In the genomic region with DNA sequence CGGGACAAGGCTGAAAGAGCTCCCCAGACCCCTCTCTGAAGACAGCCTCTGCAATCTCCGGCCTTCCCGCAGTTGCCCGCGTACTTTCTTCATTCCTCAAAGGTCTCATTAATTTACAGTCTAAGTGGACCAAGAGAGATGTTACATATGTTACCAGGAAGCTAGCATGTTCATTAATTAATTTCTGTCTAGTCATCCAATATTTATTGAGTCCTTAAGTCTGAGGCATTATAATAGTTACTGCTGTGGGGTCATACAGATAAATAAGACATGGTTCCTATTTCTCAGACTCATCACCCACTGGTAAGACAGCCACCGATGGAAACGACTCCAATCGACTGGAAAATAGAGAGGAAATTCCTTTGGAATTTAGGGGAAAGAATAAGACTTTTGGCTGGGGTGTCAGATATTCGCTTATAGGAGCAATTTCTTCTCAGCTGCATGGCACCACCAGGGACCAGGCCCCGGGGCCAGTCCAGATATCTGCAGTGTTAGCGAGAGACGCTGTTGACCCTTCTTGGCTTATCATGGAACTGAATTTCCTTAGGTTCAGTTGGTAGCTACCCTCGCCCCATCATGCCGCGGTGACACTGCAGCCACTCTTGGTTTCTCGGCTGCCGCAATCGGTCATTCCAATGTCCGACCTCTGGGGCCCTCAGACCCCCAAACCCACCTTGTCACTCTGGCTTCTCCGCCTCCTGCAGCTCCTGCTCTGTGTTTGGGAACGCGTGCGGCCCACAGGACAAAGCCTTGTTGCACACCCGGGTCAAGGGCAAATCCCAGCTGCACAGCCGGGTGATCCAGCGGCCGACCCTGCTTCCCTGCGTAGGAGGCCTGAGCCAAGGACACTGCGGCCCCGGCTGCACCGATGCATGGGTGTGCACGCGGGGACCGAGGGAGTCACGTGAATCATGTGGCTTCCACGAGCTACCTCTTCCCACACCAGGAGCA, we compare ENCODE assay signal across 18 cellular contexts.
"Had no signal": no experiment of that assay in that cellular context is flagged by ENCODE, and none has a peak within 500 bp of the region (broad histone marks: within the 10 kb centered on the region; RNA-seq: fewer than 3 reads in every experiment).

No MANE protein-coding gene starts in this region.

- ATAC-seq: effector memory CD8-positive, alpha-beta T cell; gastroesophageal sphincter; left lobe of liver; naive thymus-derived CD4-positive, alpha-beta T cell; stimulated activated effector memory CD8-positive, alpha-beta T cell treated with anti-CD3 and anti-CD28 coated beads, Interleukin-12 subunit alpha, Interleukin-12 subunit beta, amount 100 ng/mL, for 72 hours; stimulated activated naive CD8-positive, alpha-beta T cell treated with anti-CD3 and anti-CD28 coated beads, Interleukin-15, Interleukin-2, amounts not matched to agents 100 U/mL and 50 U/mL, for 24 hours had no signal

- H3K4me1 Mint-ChIP-seq: naive thymus-derived CD4-positive, alpha-beta T cell; stimulated activated effector memory CD8-positive, alpha-beta T cell treated with anti-CD3 and anti-CD28 coated beads, Interleukin-12 subunit alpha, Interleukin-12 subunit beta, amount 100 ng/mL, for 72 hours had no signal

- H3K4me3 Mint-ChIP-seq: effector memory CD8-positive, alpha-beta T cell; naive thymus-derived CD4-positive, alpha-beta T cell; stimulated activated effector memory CD8-positive, alpha-beta T cell treated with anti-CD3 and anti-CD28 coated beads, Interleukin-12 subunit alpha, Interleukin-12 subunit beta, amount 100 ng/mL, for 72 hours; type B pancreatic cell had no signal

- H3K4me3 ChIP-seq: esophagus squamous epithelium, gastroesophageal sphincter, suprapubic skin, thyroid gland, uterus had no signal

- H3K9me3 ChIP-seq: esophagus squamous epithelium, gastroesophageal sphincter, neutrophil, suprapubic skin, thyroid gland, uterus had no signal

- DNase-seq: effector memory CD8-positive, alpha-beta T cell; esophagus squamous epithelium; foreskin fibroblast; glutamatergic neuron; islet precursor cell; mammary epithelial cell; stimulated activated CD4-positive, alpha-beta T cell treated with anti-CD3 and anti-CD28 coated beads, Interleukin-4, amount 100 ng/mL, for 1 hour; stimulated activated CD8-positive, alpha-beta memory T cell treated with anti-CD3 and anti-CD28 coated beads, Interleukin-4, amount 100 ng/mL, for 48 hours; stimulated activated naive CD8-positive, alpha-beta T cell treated with anti-CD3 and anti-CD28 coated beads, Interleukin-15, Interleukin-2, amounts not matched to agents 100 U/mL and 50 U/mL, for 24 hours; thyroid gland; uterus had no signal

- H3K27ac ChIP-seq: esophagus squamous epithelium, gastroesophageal sphincter, neutrophil, suprapubic skin, thyroid gland, uterus had no signal

- H3K9me3 Mint-ChIP-seq: effector memory CD8-positive, alpha-beta T cell; stimulated activated effector memory CD8-positive, alpha-beta T cell treated with anti-CD3 and anti-CD28 coated beads, Interleukin-12 subunit alpha, Interleukin-12 subunit beta, amount 100 ng/mL, for 72 hours; type B pancreatic cell had no signal

- H3K27me3 ChIP-seq: suprapubic skin, thyroid gland, uterus had no signal

- H3K36me3 ChIP-seq: esophagus squamous epithelium, gastroesophageal sphincter, neutrophil, suprapubic skin, thyroid gland, uterus had no signal

- H3K4me1 ChIP-seq: esophagus squamous epithelium, gastroesophageal sphincter, suprapubic skin, thyroid gland, uterus had no signal

- H3K27ac Mint-ChIP-seq: naive thymus-derived CD4-positive, alpha-beta T cell; stimulated activated effector memory CD8-positive, alpha-beta T cell treated with anti-CD3 and anti-CD28 coated beads, Interleukin-12 subunit alpha, Interleukin-12 subunit beta, amount 100 ng/mL, for 72 hours; type B pancreatic cell had no signal

- H3K36me3 Mint-ChIP-seq: naive thymus-derived CD4-positive, alpha-beta T cell; stimulated activated effector memory CD8-positive, alpha-beta T cell treated with anti-CD3 and anti-CD28 coated beads, Interleukin-12 subunit alpha, Interleukin-12 subunit beta, amount 100 ng/mL, for 72 hours; type B pancreatic cell had no signal
